Comparison of ENCODE assay signal across 9 cellular contexts in the genomic region with DNA sequence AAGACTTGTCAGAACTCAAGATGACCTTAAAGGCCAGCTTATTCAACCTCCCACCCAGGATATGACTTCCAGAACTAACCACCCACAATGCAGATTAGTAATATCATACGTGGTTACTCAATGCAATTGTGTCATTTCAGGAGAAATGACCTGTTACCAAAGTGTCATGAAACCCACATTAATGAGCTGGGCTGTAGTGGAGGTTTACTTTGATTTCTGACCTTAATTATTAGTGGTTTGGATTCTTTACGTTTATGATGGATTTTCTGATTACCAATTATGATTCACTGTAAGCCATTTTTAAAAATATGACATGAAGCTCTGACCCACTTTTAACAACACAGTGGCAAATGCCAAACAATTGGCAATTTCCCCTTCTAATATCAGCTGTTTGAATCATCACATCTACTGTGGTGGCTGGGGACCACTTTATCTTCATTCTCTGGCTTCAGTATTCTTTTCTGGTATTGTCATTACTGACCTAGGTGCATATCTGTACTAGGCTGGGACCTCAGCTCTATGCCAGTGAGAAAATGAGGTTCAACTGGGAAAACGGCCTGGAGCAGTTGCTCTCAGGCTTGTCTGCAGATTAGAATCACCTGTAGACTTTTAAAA.
"Had no signal": no experiment of that assay in that cellular context is flagged by ENCODE, and none has a peak within 500 bp of the region (broad histone marks: within the 10 kb centered on the region; RNA-seq: fewer than 3 reads in every experiment).

No MANE protein-coding gene starts in this region.

- H3K27ac Mint-ChIP-seq: activated CD4-positive, alpha-beta memory T cell treated with anti-CD3 and anti-CD28 coated beads for 36 hours had no signal

- H3K36me3 Mint-ChIP-seq: activated CD4-positive, alpha-beta memory T cell treated with anti-CD3 and anti-CD28 coated beads for 36 hours had no signal

- DNase-seq: activated gamma-delta T cell; dorsolateral prefrontal cortex; hippocampal formation; mesendoderm; stimulated activated CD4-positive, alpha-beta T cell treated with anti-CD3 and anti-CD28 coated beads, Interleukin-12 subunit alpha, Interleukin-12 subunit beta, amount 100 ng/mL, for 4 hours had no signal

- H3K4me3 ChIP-seq: ascending aorta, dorsolateral prefrontal cortex, tibial nerve, vagina had no signal

- H3K4me3 Mint-ChIP-seq: activated CD4-positive, alpha-beta memory T cell treated with anti-CD3 and anti-CD28 coated beads for 36 hours had no signal
